ENCODE assay signal across 9 cellular contexts in genomic region chr1:174726167-174726879, GRCh38.
DNase-seq lines count a peak whose midpoint lies in the region; ATAC-seq and TF ChIP-seq lines count a peak whose summit lies in the region.
"Had no signal": no experiment of that assay in that cellular context is flagged by ENCODE, and none has a peak within 500 bp of the region (broad histone marks: within the 10 kb centered on the region; RNA-seq: fewer than 3 reads in every experiment).

No MANE protein-coding gene starts in this region.

- no peak for TF ChIP-seq EP300 in upper lobe of left lung (IDR thresholded peaks at IDR 0.05)

- ATAC-seq in natural killer cell (no peak), upper lobe of left lung (ENCODE audit: low FRiP score in 2 of 2) (no peak)
- no peak for ATAC-seq in natural killer cell treated with Interleukin-12 subunit alpha and Interleukin-12 subunit beta and Interleukin-15 and Interleukin-18, amount 100 ng/mL, for 72 hours

- CTCF ChIA-PET in PC-9 (lab: Charles Lee) = interaction anchor here (0.6 to 1.0 kb wide), 3 partner anchors 13 to 468 kb away, joined by 3 to 23 read pairs (median 4); no protein-coding TSS in a partner anchor

- no peak overlapping the region for H3K27ac Mint-ChIP-seq in natural killer cell
- no peak overlapping the region for H3K27ac Mint-ChIP-seq in natural killer cell treated with Interleukin-12 subunit alpha and Interleukin-12 subunit beta and Interleukin-15 and Interleukin-18, amount 100 ng/mL, for 72 hours
- H3K27ac Mint-ChIP-seq: activated naive CD8-positive, alpha-beta T cell had no signal

- no peaks in the 10 kb centered on the region for H3K27me3 Mint-ChIP-seq in natural killer cell (ENCODE audit: low read depth in 2 of 2)
- H3K27me3 Mint-ChIP-seq in natural killer cell treated with Interleukin-12 subunit alpha and Interleukin-12 subunit beta and Interleukin-15 and Interleukin-18, amount 100 ng/mL, for 72 hours = no peaks in the 10 kb centered on the region
- H3K27me3 Mint-ChIP-seq: activated naive CD8-positive, alpha-beta T cell had no signal

- H3K9me3 ChIP-seq in PC-9 (ENCODE audit: insufficient read depth, low read depth) (no peaks in the 10 kb centered on the region), upper lobe of left lung (no peaks in the 10 kb centered on the region)

- no peak overlapping the region for H3K27ac ChIP-seq in PC-9
- H3K27ac ChIP-seq in upper lobe of left lung = no peak overlapping the region

- no peaks in the 10 kb centered on the region for H3K36me3 Mint-ChIP-seq in natural killer cell
- H3K36me3 Mint-ChIP-seq in natural killer cell treated with Interleukin-12 subunit alpha and Interleukin-12 subunit beta and Interleukin-15 and Interleukin-18, amount 100 ng/mL, for 72 hours = no peaks in the 10 kb centered on the region

- H3K4me1 ChIP-seq in PC-9 (replicated peaks; ENCODE audit: insufficient read depth) = no peaks in the 10 kb centered on the region
- H3K4me1 ChIP-seq in upper lobe of left lung = peaks cover 0 to 4% (median 0%) of the 10 kb centered on the region in 4 donors

- H3K79me2 ChIP-seq in PC-9 (ENCODE audit: low read depth) = no peaks in the 10 kb centered on the region

- H3K9me2 ChIP-seq in PC-9 (ENCODE audit: insufficient read depth) = no peaks in the 10 kb centered on the region

- no peak overlapping the region for H3K4me3 Mint-ChIP-seq in natural killer cell
- H3K4me3 Mint-ChIP-seq in natural killer cell treated with Interleukin-12 subunit alpha and Interleukin-12 subunit beta and Interleukin-15 and Interleukin-18, amount 100 ng/mL, for 72 hours = no peak overlapping the region
- H3K4me3 Mint-ChIP-seq: activated naive CD8-positive, alpha-beta T cell had no signal

- no peaks in the 10 kb centered on the region for H4K20me1 ChIP-seq in PC-9 (ENCODE audit: insufficient read depth)

- H2AFZ ChIP-seq in PC-9 = no peak overlapping the region

- H3K36me3 ChIP-seq in PC-9 (ENCODE audit: low read depth) (no peaks in the 10 kb centered on the region), upper lobe of left lung (no peaks in the 10 kb centered on the region)

- H3K4me3 ChIP-seq in PC-9 (no peak overlapping the region), fibroblast of the aortic adventitia (ENCODE audit: low read depth, low read length) (no peak overlapping the region), upper lobe of left lung (no peak overlapping the region)

- H3K4me2 ChIP-seq in PC-9 = no peak overlapping the region

- H3K9me3 Mint-ChIP-seq in natural killer cell = no peaks in the 10 kb centered on the region
- H3K9me3 Mint-ChIP-seq in natural killer cell treated with Interleukin-12 subunit alpha and Interleukin-12 subunit beta and Interleukin-15 and Interleukin-18, amount 100 ng/mL, for 72 hours = no peaks in the 10 kb centered on the region

- no peaks in the 10 kb centered on the region for H3F3A ChIP-seq in PC-9 (ENCODE audit: insufficient read depth, low read depth)

- POLR2A ChIA-PET in PC-9 (lab: Charles Lee; ENCODE audit: unreplicated experiment) = no interaction called here

- peaks cover under 1 to 5% of the 10 kb centered on the region in 2 donors for H3K4me1 Mint-ChIP-seq in natural killer cell
- H3K4me1 Mint-ChIP-seq in natural killer cell treated with Interleukin-12 subunit alpha and Interleukin-12 subunit beta and Interleukin-15 and Interleukin-18, amount 100 ng/mL, for 72 hours (ENCODE audit: low read depth in 2 of 2) = no peaks in the 10 kb centered on the region

- WGBS in upper lobe of left lung, 2 donors = 60 to 66% methylated on average over 2 of the region's 2 CpGs

- TF ChIP-seq CTCF in natural killer cell (IDR thresholded peaks at IDR 0.05) (peak; percentile 56), PC-9 (conservative IDR thresholded peaks at IDR 0.05) (peak; percentile 77), fibroblast of the aortic adventitia (IDR thresholded peaks at IDR 0.05; ENCODE audit: insufficient read depth, low read length) (peak; percentile 47), upper lobe of left lung (IDR thresholded peaks at IDR 0.05) (peak in 4 of 6 experiments; percentile 9 to 29 (median 23))

- H3K27me3 ChIP-seq in PC-9 (ENCODE audit: insufficient read depth, low read depth) (no peaks in the 10 kb centered on the region), upper lobe of left lung (no peaks in the 10 kb centered on the region)

- DNase-seq in natural killer cell (no peak), PC-9 (no peak), fibroblast of the aortic adventitia (ENCODE audit: low read depth) (peak; percentile 61), upper lobe of left lung (no peak), NCI-H345 treated with DMSO at 0.1 percent for 48 hours (lab: John Stamatoyannopoulos, UW; ENCODE audit: unreplicated experiment) (no peak), SKM-1 (lab: John Stamatoyannopoulos, UW; ENCODE audit: unreplicated experiment) (no peak)
- no peak for DNase-seq in natural killer cell treated with Interleukin-12 subunit alpha and Interleukin-12 subunit beta and Interleukin-15 and Interleukin-18, amount 100 ng/mL, for 72 hours (ENCODE audit: low spot score)
- no peak for DNase-seq in activated naive CD4-positive, alpha-beta T cell (lab: John Stamatoyannopoulos, UW)

- BruUV-seq in PC-9 (replicated peaks; lab: Mats Ljungman, UMichigan) = no TSS peak

- no peak for TF ChIP-seq POLR2A in upper lobe of left lung (IDR thresholded peaks at IDR 0.05)

- intact Hi-C loops in natural killer cell (cut with micrococcal nuclease) = loop anchor here (2.0 to 10.0 kb wide), 2 partner anchors 464 to 1302 kb away; no protein-coding TSS in a partner anchor
- intact Hi-C loops in PC-9 (cut with micrococcal nuclease; ENCODE audit: unreplicated experiment) = no loop called here

Comparison
In these comparisons a context has a peak if more than half of its experiments do, and no peak if none do; other contexts are left out.
1. CTCF ChIP-seq: peak in every context shown above with its lines; median percentile 77 in PC-9; 56 in natural killer cell; 47 in fibroblast of the aortic adventitia; 23 in upper lobe of left lung.